21 cellular contexts compared by ENCODE assay signal in genomic region chr7:114007391-114007790, GRCh38.
DNase-seq lines count a peak whose midpoint lies in the region; ATAC-seq, FAIRE-seq and TF ChIP-seq lines count a peak whose summit lies in the region.
"Had no signal": no experiment of that assay in that cellular context is flagged by ENCODE, and none has a peak within 500 bp of the region (broad histone marks: within the 10 kb centered on the region; RNA-seq: fewer than 3 reads in every experiment).

No MANE protein-coding gene starts in this region.

- peaks cover 20% of the 10 kb centered on the region for H3K4me1 Mint-ChIP-seq in osteocyte (ENCODE audit: unreplicated experiment)
- H3K4me1 Mint-ChIP-seq: B cell, GM23338 had no signal

- in situ Hi-C loops in SK-MEL-5 (cut with HindIII; ENCODE audit: low pct_unique_long_range_greater_than_20kb, low sequenced_read_pairs), result no loop called here
- in situ Hi-C loops in HepG2 (cut with HindIII; ENCODE audit: extremely low pct_ligation_motif_present, low pct_unique_long_range_greater_than_20kb), result no loop called here

- intact Hi-C loops in endothelial cell of umbilical vein (cut with micrococcal nuclease), result no loop called here
- intact Hi-C loops in sciatic nerve (cut with DNase I), result no loop called here
- intact Hi-C loops in HepG2 (cut with micrococcal nuclease; ENCODE audit: unreplicated experiment), result no loop called here

- TF ChIP-seq CTCF in endothelial cell of umbilical vein (IDR thresholded peaks at IDR 0.05; ENCODE audit: extremely low read depth in 1 of 2, insufficient read depth in 1 of 2, low read depth in 1 of 2, low read length in 2 of 2), result no peak
- no peak for TF ChIP-seq CTCF in osteocyte (IDR thresholded peaks at IDR 0.05)
- no peak for TF ChIP-seq CTCF in HepG2 (CRISPR knock-in tag; IDR thresholded peaks at IDR 0.05)

- H3K4me1 ChIP-seq in endothelial cell of umbilical vein (ENCODE audit: control insufficient read depth, extremely low read depth, insufficient read depth, low read length) (no peaks in the 10 kb centered on the region), HepG2 (ENCODE audit: insufficient read depth, low read length) (no peaks in the 10 kb centered on the region)
- H3K4me1 ChIP-seq: BLaER1 treated with 17β-estradiol and CSF1 and Interleukin-3, amounts not matched to agents 10 nM and 100 nM had no signal

- dilution Hi-C loops in endothelial cell of umbilical vein (cut with MboI; ENCODE audit: extremely low pct_ligation_motif_present, low sequenced_read_pairs), result no loop called here

- H4K20me1 ChIP-seq in endothelial cell of umbilical vein (replicated peaks; ENCODE audit: control insufficient read depth, extremely low read depth, insufficient read depth, low read length) (no peaks in the 10 kb centered on the region), HepG2 (ENCODE audit: insufficient read depth, low read length) (no peaks in the 10 kb centered on the region)
- H4K20me1 ChIP-seq: BLaER1 treated with 17β-estradiol and CSF1 and Interleukin-3, amounts not matched to agents 10 nM and 100 nM had no signal

- no peak overlapping the region for H3K27ac ChIP-seq in endothelial cell of umbilical vein (ENCODE audit: insufficient read depth, low read depth, low read length)
- H3K27ac ChIP-seq in HepG2 (ENCODE audit: extremely low read length, insufficient read depth, low read length), result no peak overlapping the region
- H3K27ac ChIP-seq: 22Rv1; BLaER1 treated with 17β-estradiol and CSF1 and Interleukin-3, amounts not matched to agents 10 nM and 100 nM had no signal

- BruUV-seq in endothelial cell of umbilical vein (replicated peaks; lab: Mats Ljungman, UMichigan) (no TSS peak), HepG2 (replicated peaks; lab: Mats Ljungman, UMichigan) (no TSS peak)

- H3K79me2 ChIP-seq in endothelial cell of umbilical vein (ENCODE audit: control insufficient read depth, insufficient read depth, low read length), result no peaks in the 10 kb centered on the region
- H3K79me2 ChIP-seq in HepG2 (ENCODE audit: insufficient read depth, low read length), result no peaks in the 10 kb centered on the region

- FAIRE-seq in endothelial cell of umbilical vein (lab: Jason Lieb, UNC), result no peak
- no peak for FAIRE-seq in HepG2 (lab: Jason Lieb, UNC)
- FAIRE-seq: GM12878, H54 had no signal

- ATAC-seq in sciatic nerve (no peak), GM21528 (IDR thresholded peaks at IDR 0.05; ENCODE audit: low FRiP score, unreplicated experiment) (no peak), HepG2 (no peak)
- ATAC-seq: CD8-positive, alpha-beta T cell; GM12878; GM23338 had no signal

- no peak overlapping the region for H2AFZ ChIP-seq in endothelial cell of umbilical vein (ENCODE audit: low read depth, low read length)
- H2AFZ ChIP-seq in HepG2 (ENCODE audit: low read length), result no peak overlapping the region
- H2AFZ ChIP-seq: GM23338 had no signal

- CTCF ChIA-PET in endothelial cell of umbilical vein (lab: Charles Lee) (no interaction called here), HepG2 (lab: Yijun Ruan, JAX; ENCODE audit: low intra/inter-chr PET ratio, low total read pairs) (no interaction called here)

- no peak for TF ChIP-seq POLR2A in endothelial cell of umbilical vein (IDR thresholded peaks at IDR 0.05; ENCODE audit: low read depth, low read length)
- TF ChIP-seq POLR2A in HepG2 (IDR thresholded peaks at IDR 0.05; ENCODE audit: insufficient read depth in 1 of 2, low read depth in 2 of 2, low read length in 2 of 2), result no peak

- DNase-seq in A172 (ENCODE audit: low spot score), result peak; percentile 46
- DNase-seq in SK-MEL-5 (ENCODE audit: low read depth, low spot score), result peak; percentile 25
- DNase-seq in endothelial cell of umbilical vein (ENCODE audit: low read depth, low spot score), result peak; percentile 56
- no peak for DNase-seq in osteocyte (ENCODE audit: extremely low spot score, unreplicated experiment)
- no peak for DNase-seq in sciatic nerve (ENCODE audit: low spot score)
- DNase-seq in HepG2 (ENCODE audit: low spot score), result no peak
- DNase-seq: CD8-positive, alpha-beta T cell; COR-L47; DMS 273 treated with DMSO at 0.1 percent for 48 hours; DMS53; DND-41; EL; HCEC 1CT; KG1 had no signal

- POLR2A ChIA-PET in endothelial cell of umbilical vein (lab: Charles Lee) (no interaction called here), HepG2 (lab: Yijun Ruan, JAX) (no interaction called here)

- no peaks in the 10 kb centered on the region for H3K27me3 Mint-ChIP-seq in osteocyte (ENCODE audit: unreplicated experiment)

- no peak overlapping the region for H3K4me3 ChIP-seq in endothelial cell of umbilical vein (replicated peaks in 1 of 3; ENCODE audit: insufficient read depth in 1 of 3, low read depth in 1 of 3, low read length in 3 of 3)
- no peak overlapping the region for H3K4me3 ChIP-seq in HepG2 (replicated peaks in 1 of 3; ENCODE audit: insufficient read depth in 1 of 3, low read depth in 2 of 3, low read length in 3 of 3)
- H3K4me3 ChIP-seq: BLaER1 treated with 17β-estradiol and CSF1 and Interleukin-3, amounts not matched to agents 10 nM and 100 nM; GM12878; GM23338 had no signal

- no peaks in the 10 kb centered on the region for H3K36me3 ChIP-seq in endothelial cell of umbilical vein (ENCODE audit: control insufficient read depth in 2 of 2, extremely low read depth in 1 of 2, insufficient read depth in 2 of 2, low read length in 2 of 2)
- H3K36me3 ChIP-seq in HepG2 (replicated peaks in 1 of 2; ENCODE audit: control insufficient read depth in 1 of 2, insufficient read depth in 2 of 2, low read length in 2 of 2), result no peaks in the 10 kb centered on the region
- H3K36me3 ChIP-seq: BLaER1 treated with 17β-estradiol and CSF1 and Interleukin-3, amounts not matched to agents 10 nM and 100 nM had no signal

- peaks cover 17% of the 10 kb centered on the region for H3K36me3 Mint-ChIP-seq in osteocyte (ENCODE audit: unreplicated experiment)
- H3K36me3 Mint-ChIP-seq: CD8-positive, alpha-beta T cell had no signal

- H3K27me3 ChIP-seq in endothelial cell of umbilical vein (ENCODE audit: control insufficient read depth in 2 of 2, insufficient read depth in 2 of 2, low read length in 2 of 2) (peaks cover 0 to 2% of the 10 kb centered on the region in 2 experiments), HepG2 (ENCODE audit: control insufficient read depth in 1 of 2, insufficient read depth in 2 of 2, low read length in 2 of 2) (no peaks in the 10 kb centered on the region)
- H3K27me3 ChIP-seq: BLaER1 treated with 17β-estradiol and CSF1 and Interleukin-3, amounts not matched to agents 10 nM and 100 nM had no signal

- H3K9ac ChIP-seq in endothelial cell of umbilical vein (replicated peaks; ENCODE audit: extremely low read depth, insufficient read depth, low read length) (no peak overlapping the region), HepG2 (ENCODE audit: insufficient read depth, low read depth, low read length) (no peak overlapping the region)
- H3K9ac ChIP-seq: BLaER1 treated with 17β-estradiol and CSF1 and Interleukin-3, amounts not matched to agents 10 nM and 100 nM had no signal

- TF ChIP-seq EP300 in HepG2 (IDR thresholded peaks at IDR 0.05; ENCODE audit: low read depth in 2 of 2, low read length in 2 of 2) (no peak), HepG2 (CRISPR knock-in tag; IDR thresholded peaks at IDR 0.05; ENCODE audit: borderline replicate concordance) (no peak)

- H3K9me3 ChIP-seq in endothelial cell of umbilical vein (replicated peaks; ENCODE audit: control insufficient read depth, insufficient read depth, low read length), result no peaks in the 10 kb centered on the region
- H3K9me3 ChIP-seq in HepG2 (ENCODE audit: low read length), result peaks cover 5% of the 10 kb centered on the region; the same call in 1 of the 2 replicates

- H3K27ac Mint-ChIP-seq in osteocyte (ENCODE audit: unreplicated experiment), result peak overlapping the region; percentile 89
- H3K27ac Mint-ChIP-seq: B cell; CD8-positive, alpha-beta T cell; GM23338 had no signal

- H3K4me2 ChIP-seq in endothelial cell of umbilical vein (ENCODE audit: insufficient read depth, low read length) (no peak overlapping the region), HepG2 (ENCODE audit: low read depth, low read length) (no peak overlapping the region)
- H3K4me2 ChIP-seq: BLaER1 treated with 17β-estradiol and CSF1 and Interleukin-3, amounts not matched to agents 10 nM and 100 nM; GM23338 had no signal

- WGBS in HepG2 (ENCODE audit: low lambda C conversion rate), result 5% methylated on average over 2 of the region's 2 CpGs

- no peak for TF ChIP-seq RAD21 in HepG2 (CRISPR knock-in tag; IDR thresholded peaks at IDR 0.05)

- H3K9me1 ChIP-seq in endothelial cell of umbilical vein (replicated peaks; ENCODE audit: control insufficient read depth, extremely low read depth, insufficient read depth, low read length), result no peaks in the 10 kb centered on the region

- H3K4me3 Mint-ChIP-seq in osteocyte (ENCODE audit: unreplicated experiment), result peak overlapping the region; percentile 41
- H3K4me3 Mint-ChIP-seq: B cell; CD8-positive, alpha-beta T cell; GM23338 had no signal

- peaks cover 34% of the 10 kb centered on the region for H3K9me3 Mint-ChIP-seq in osteocyte (ENCODE audit: unreplicated experiment)
- H3K9me3 Mint-ChIP-seq: GM23338 had no signal

TF ChIP-seq in endothelial cell of umbilical vein, 7 proteins besides CTCF, POLR2A, EP300 and RAD21 (continues in another document):
- TF ChIP-seq GATA2 (IDR thresholded peaks at IDR 0.05; ENCODE audit: insufficient read depth, insufficient read length, low read depth, low read length) (no peak), JUN (IDR thresholded peaks at IDR 0.05; ENCODE audit: borderline replicate concordance, insufficient read depth, insufficient read length, low read depth) (no peak), FOS (IDR thresholded peaks at IDR 0.05; ENCODE audit: borderline replicate concordance, insufficient read depth, low read length) (no peak), MAX (IDR thresholded peaks at IDR 0.05; ENCODE audit: insufficient read depth, insufficient read length) (no peak), MYC (IDR thresholded peaks at IDR 0.05; ENCODE audit: low read depth, low read length) (no peak)

TF ChIP-seq in HepG2, 621 proteins besides CTCF, POLR2A, EP300 and RAD21 (continues in another document):
- no peak for TF ChIP-seq ZNF143 (CRISPR knock-in tag; IDR thresholded peaks at IDR 0.05)
- TF ChIP-seq, protein P1, sequence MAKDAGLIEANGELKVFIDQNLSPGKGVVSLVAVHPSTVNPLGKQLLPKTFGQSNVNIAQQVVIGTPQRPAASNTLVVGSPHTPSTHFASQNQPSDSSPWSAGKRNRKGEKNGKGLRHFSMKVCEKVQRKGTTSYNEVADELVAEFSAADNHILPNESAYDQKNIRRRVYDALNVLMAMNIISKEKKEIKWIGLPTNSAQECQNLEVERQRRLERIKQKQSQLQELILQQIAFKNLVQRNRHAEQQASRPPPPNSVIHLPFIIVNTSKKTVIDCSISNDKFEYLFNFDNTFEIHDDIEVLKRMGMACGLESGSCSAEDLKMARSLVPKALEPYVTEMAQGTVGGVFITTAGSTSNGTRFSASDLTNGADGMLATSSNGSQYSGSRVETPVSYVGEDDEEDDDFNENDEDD (CRISPR knock-in tag; IDR thresholded peaks at IDR 0.05; ENCODE audit: borderline replicate concordance), result no peak
- TF ChIP-seq ZNF556 (CRISPR knock-in tag; IDR thresholded peaks at IDR 0.05; ENCODE audit: borderline replicate concordance), result no peak
- TF ChIP-seq HIVEP1 (CRISPR knock-in tag; IDR thresholded peaks at IDR 0.05), result no peak
- TF ChIP-seq ZNF121 (CRISPR knock-in tag; IDR thresholded peaks at IDR 0.05), result no peak

Comparison
In these comparisons a context has a peak if more than half of its experiments do, and no peak if none do; other contexts are left out.
1. DNase-seq: peak in A172 (single experiment), SK-MEL-5 (single experiment) and endothelial cell of umbilical vein (single experiment); none in osteocyte (single experiment), sciatic nerve (single experiment) and HepG2 (single experiment).